Comparison of ENCODE assay signal across 2 cellular contexts in genomic region chr3:129608936-129609590, GRCh38.
TF ChIP-seq lines count a peak whose summit lies in the region.

No MANE protein-coding gene starts in this region.

TF ChIP-seq in IMR-90, 13 proteins besides CTCF, POLR2A, EP300 and RAD21:
- TF ChIP-seq MAZ (IDR thresholded peaks at IDR 0.05; ENCODE audit: borderline replicate concordance, low read depth, low read length) = no peak
- TF ChIP-seq NFE2L2 (IDR thresholded peaks at IDR 0.05; ENCODE audit: low read depth, low read length) = no peak
- no peak for TF ChIP-seq CEBPB (IDR thresholded peaks at IDR 0.05; ENCODE audit: low read depth, low read length)
- TF ChIP-seq ELK1 (IDR thresholded peaks at IDR 0.05; ENCODE audit: borderline replicate concordance, low read depth, low read length) = no peak
- no peak for TF ChIP-seq MXI1 (IDR thresholded peaks at IDR 0.05; ENCODE audit: borderline replicate concordance, low read depth, low read length)
- no peak for TF ChIP-seq USF2 (IDR thresholded peaks at IDR 0.05; ENCODE audit: low read depth, low read length)

TF ChIP-seq in endothelial cell of umbilical vein, 7 proteins besides CTCF, POLR2A, EP300 and RAD21:
- TF ChIP-seq FOS (IDR thresholded peaks at IDR 0.05; ENCODE audit: borderline replicate concordance, insufficient read depth, low read length) (no peak), POLR2AphosphoS5 (IDR thresholded peaks at IDR 0.05; ENCODE audit: insufficient read depth, low read depth, low read length) (no peak), MAX (IDR thresholded peaks at IDR 0.05; ENCODE audit: insufficient read depth, insufficient read length) (no peak), JUN (IDR thresholded peaks at IDR 0.05; ENCODE audit: borderline replicate concordance, insufficient read depth, insufficient read length, low read depth) (no peak), EZH2 (IDR thresholded peaks at IDR 0.05; ENCODE audit: borderline replicate concordance, low read depth, low read length, severe bottlenecking) (no peak), GATA2 (IDR thresholded peaks at IDR 0.05; ENCODE audit: insufficient read depth, insufficient read length, low read depth, low read length) (no peak), MYC (IDR thresholded peaks at IDR 0.05; ENCODE audit: low read depth, low read length) (no peak)
TF ChIP-seq in endothelial cell of umbilical vein: peak in this region for 0.
